Comparison of ENCODE assay signal across 26 cellular contexts in the genomic region with DNA sequence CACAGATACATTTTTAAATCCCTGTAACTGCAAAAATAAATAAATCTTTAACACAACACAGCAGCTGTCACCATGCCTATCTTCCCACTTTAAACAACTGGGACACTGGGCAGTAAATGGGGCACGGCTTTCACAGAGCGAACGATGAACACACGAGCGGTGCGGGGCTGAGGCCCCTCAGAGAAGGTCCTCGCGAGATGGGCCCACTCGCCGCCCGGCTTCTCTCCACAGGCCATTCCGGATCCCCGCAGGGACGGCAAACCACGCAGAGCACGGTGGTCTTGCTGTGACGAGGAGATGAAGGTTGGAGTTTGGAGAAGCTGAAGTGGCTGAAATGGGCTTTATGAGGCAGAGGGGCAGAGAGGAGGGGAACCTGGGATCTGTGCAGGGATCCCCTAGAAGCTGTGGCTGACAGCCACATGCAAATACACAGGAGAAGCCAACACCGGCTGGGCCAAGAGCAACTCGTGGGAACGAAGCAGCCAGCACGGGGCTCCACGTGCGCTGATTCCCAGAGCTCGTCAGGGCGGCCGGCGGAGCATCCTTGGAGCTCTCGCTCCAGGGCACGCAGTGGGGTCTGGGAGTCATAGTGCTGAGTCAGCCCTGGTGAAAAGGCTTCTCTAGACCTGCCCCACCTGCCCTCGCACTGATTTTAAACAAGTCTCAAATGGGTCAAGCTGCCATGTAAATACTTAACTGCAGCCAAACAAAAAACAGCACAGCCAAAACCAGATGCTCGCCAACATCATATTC.
"Had no signal": no experiment of that assay in that cellular context is flagged by ENCODE, and none has a peak within 500 bp of the region (broad histone marks: within the 10 kb centered on the region; RNA-seq: fewer than 3 reads in every experiment).

No MANE protein-coding gene starts in this region.

- H3K9me3 ChIP-seq: adrenal gland, ascending aorta, heart left ventricle, left lung, pancreas, prostate gland, stomach, tibial artery, upper lobe of right lung had no signal

- H3K4me3 ChIP-seq: adrenal gland, ascending aorta, cardiac muscle cell, coronary artery, dorsolateral prefrontal cortex, heart left ventricle, left lung, lung, pancreas, prostate gland, smooth muscle cell, stomach, tibial artery, upper lobe of right lung had no signal

- DNase-seq: activated CD4-positive, alpha-beta T cell treated with anti-CD3 and anti-CD28 coated beads for 4 hours; activated CD4-positive, alpha-beta T cell treated with anti-CD3 and anti-CD28 coated beads, Interleukin-2, amount 50 U/mL, for 4 hours; activated CD4-positive, CD25-positive, alpha-beta regulatory T cell; activated effector memory CD4-positive, alpha-beta T cell treated with Interleukin-2 at 50 U/mL for 16 hours; activated naive CD4-positive, alpha-beta T cell treated with anti-CD3 and anti-CD28 coated beads for 36 hours; activated naive CD8-positive, alpha-beta T cell treated with anti-CD3 and anti-CD28 coated beads for 36 hours; adrenal gland; dorsolateral prefrontal cortex; effector memory CD4-positive, alpha-beta T cell; foreskin fibroblast; retina; stimulated activated CD4-positive, alpha-beta T cell treated with anti-CD3 and anti-CD28 coated beads, Interleukin-1b, Interleukin-23, amount 100 ng/mL, for 48 hours; stimulated activated CD4-positive, alpha-beta T cell treated with anti-CD3 and anti-CD28 coated beads, Interleukin-4, amount 100 ng/mL, for 4 hours; stimulated activated CD8-positive, alpha-beta memory T cell treated with anti-CD3 and anti-CD28 coated beads, Interleukin-4, amount 100 ng/mL, for 48 hours; stomach; tibial artery; upper lobe of right lung had no signal

- H3K4me1 ChIP-seq: adrenal gland, ascending aorta, heart left ventricle, left lung, pancreas, prostate gland, stomach, tibial artery, upper lobe of right lung had no signal

- H3K4me2 ChIP-seq: smooth muscle cell had no signal

- H3K27ac ChIP-seq: adrenal gland, ascending aorta, cardiac muscle cell, coronary artery, dorsolateral prefrontal cortex, heart left ventricle, left lung, pancreas, prostate gland, stomach, tibial artery, upper lobe of right lung had no signal

- H3K27me3 ChIP-seq: adrenal gland, ascending aorta, cardiac muscle cell, dorsolateral prefrontal cortex, heart left ventricle, left lung, pancreas, stomach, tibial artery, upper lobe of right lung had no signal
